ENCODE assay signal across 19 cellular contexts in the genomic region with DNA sequence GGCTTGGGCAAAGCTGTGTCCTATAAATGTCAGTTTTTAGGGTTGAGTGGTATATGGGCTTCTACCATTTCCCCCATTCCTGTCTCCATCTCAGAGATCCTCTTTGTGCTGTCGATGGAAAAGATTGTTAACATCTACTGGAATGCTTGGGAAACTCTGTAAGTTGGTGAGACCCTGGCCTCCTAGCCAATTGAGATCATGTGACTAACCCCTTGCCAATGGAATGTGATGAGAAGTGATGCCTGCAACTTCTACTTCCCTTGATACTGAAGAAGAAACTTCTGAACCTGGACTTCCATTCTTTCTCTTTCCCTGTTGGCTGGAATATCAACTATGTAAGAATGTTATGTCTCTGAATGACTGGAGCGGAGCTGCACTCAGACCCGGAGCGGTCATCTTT.
"Had no signal": no experiment of that assay in that cellular context is flagged by ENCODE, and none has a peak within 500 bp of the region (broad histone marks: within the 10 kb centered on the region; RNA-seq: fewer than 3 reads in every experiment).

No MANE protein-coding gene starts in this region.

- H3K4me1 ChIP-seq: colonic mucosa, foreskin keratinocyte, uterus had no signal

- H3K4me3 ChIP-seq: colonic mucosa, esophagus squamous epithelium, lung, ovary, tibial artery, upper lobe of left lung, uterus had no signal

- H3K9me3 ChIP-seq: colonic mucosa, esophagus squamous epithelium, ovary, tibial artery, upper lobe of left lung, uterus had no signal

- H3K27ac ChIP-seq: colonic mucosa, esophagus squamous epithelium, foreskin keratinocyte, ovary, tibial artery, upper lobe of left lung, uterus had no signal

- H3K4me1 Mint-ChIP-seq: nephron progenitor cell had no signal

- H3K36me3 ChIP-seq: colonic mucosa, esophagus squamous epithelium, ovary, tibial artery, upper lobe of left lung, uterus had no signal

- ATAC-seq: foreskin keratinocyte; left colon; left ventricle myocardium superior; naive thymus-derived CD4-positive, alpha-beta T cell; right cardiac atrium had no signal

- H3K9me3 Mint-ChIP-seq: naive thymus-derived CD4-positive, alpha-beta T cell had no signal

- H3K27ac Mint-ChIP-seq: nephron progenitor cell, progenitor cell of endocrine pancreas had no signal

- DNase-seq: colonic mucosa; dermis blood vessel endothelial cell; esophagus squamous epithelium; foreskin keratinocyte; left colon; left ventricle myocardium superior; naive thymus-derived CD4-positive, alpha-beta T cell; nephron progenitor cell; ovary; right cardiac atrium; small intestine; stimulated activated CD4-positive, alpha-beta T cell treated with anti-CD3 and anti-CD28 coated beads, Interleukin-12 subunit alpha, Interleukin-12 subunit beta, amount 100 ng/mL, for 4 hours; stimulated activated CD4-positive, alpha-beta T cell treated with anti-CD3 and anti-CD28 coated beads, Interleukin-2, amount 100 ng/mL, for 48 hours; stimulated activated naive CD4-positive, alpha-beta T cell treated with Interleukin-2 at 50 U/mL for 16 hours; tibial artery; upper lobe of left lung; uterus had no signal

- H3K27me3 Mint-ChIP-seq: naive thymus-derived CD4-positive, alpha-beta T cell; progenitor cell of endocrine pancreas had no signal

- H3K27me3 ChIP-seq: colonic mucosa, esophagus squamous epithelium, foreskin keratinocyte, ovary, tibial artery, upper lobe of left lung, uterus had no signal

- H3K4me3 Mint-ChIP-seq: naive thymus-derived CD4-positive, alpha-beta T cell; nephron progenitor cell had no signal
